ENCODE assay signal across 1 cellular context in genomic region chr19:50333737-50334617, GRCh38.
TF ChIP-seq lines count a peak whose summit lies in the region.

No MANE protein-coding gene starts in this region.

TF ChIP-seq in HepG2, 621 proteins besides CTCF, POLR2A, EP300 and RAD21 (continued from another document and continues in another):
- peak; percentile 70; the same call in 1 of the 2 replicates for TF ChIP-seq THAP7 (CRISPR knock-in tag; IDR thresholded peaks at IDR 0.05)
- TF ChIP-seq ATF2 (CRISPR knock-in tag; IDR thresholded peaks at IDR 0.05) = no peak
- no peak for TF ChIP-seq ZBTB33 (CRISPR knock-in tag; IDR thresholded peaks at IDR 0.05)
- TF ChIP-seq ZNF30 (CRISPR knock-in tag; IDR thresholded peaks at IDR 0.05) = peak; percentile 92
- peak; percentile 87 for TF ChIP-seq HES4 (CRISPR knock-in tag; IDR thresholded peaks at IDR 0.05; ENCODE audit: borderline replicate concordance)
- peak; percentile 95 for TF ChIP-seq KDM5B (CRISPR knock-in tag; IDR thresholded peaks at IDR 0.05; ENCODE audit: borderline replicate concordance)
- no peak for TF ChIP-seq SRSF4 (IDR thresholded peaks at IDR 0.05; ENCODE audit: low read depth, low read length, poor library complexity, severe bottlenecking)
- TF ChIP-seq ZFP37 (CRISPR knock-in tag; IDR thresholded peaks at IDR 0.05; ENCODE audit: borderline replicate concordance) = peak; percentile 94
- TF ChIP-seq CC2D1A (CRISPR knock-in tag; IDR thresholded peaks at IDR 0.05) = no peak
- TF ChIP-seq RERE (CRISPR knock-in tag; IDR thresholded peaks at IDR 0.05; ENCODE audit: low read depth) = no peak
- TF ChIP-seq ZNF691 (CRISPR knock-in tag; IDR thresholded peaks at IDR 0.05; ENCODE audit: borderline replicate concordance, low read depth) = no peak
- peak; percentile 62; the same call in 1 of the 2 replicates for TF ChIP-seq ZNF607 (CRISPR knock-in tag; IDR thresholded peaks at IDR 0.05; ENCODE audit: borderline replicate concordance)
- peak; percentile 83 for TF ChIP-seq TFDP2 (CRISPR knock-in tag; IDR thresholded peaks at IDR 0.05)
- TF ChIP-seq RXRB (CRISPR knock-in tag; IDR thresholded peaks at IDR 0.05; ENCODE audit: borderline replicate concordance) = peak; percentile 28; the same call in 1 of the 2 replicates
- peak; percentile 91 for TF ChIP-seq CENPT (CRISPR knock-in tag; IDR thresholded peaks at IDR 0.05; ENCODE audit: low read depth)
- peak; percentile 78 for TF ChIP-seq ZFP36L1 (CRISPR knock-in tag; IDR thresholded peaks at IDR 0.05)
- no peak for TF ChIP-seq TBP (CRISPR knock-in tag; IDR thresholded peaks at IDR 0.05)
- TF ChIP-seq ATF3 (CRISPR knock-in tag; IDR thresholded peaks at IDR 0.05) = no peak
- TF ChIP-seq ZNF572 (CRISPR knock-in tag; IDR thresholded peaks at IDR 0.05) = no peak
- peak; percentile 57; the same call in 1 of the 2 replicates for TF ChIP-seq ZHX1 (CRISPR knock-in tag; IDR thresholded peaks at IDR 0.05; ENCODE audit: low read depth)
- no peak for TF ChIP-seq PTBP1 (IDR thresholded peaks at IDR 0.05; ENCODE audit: low read depth, low read length, poor library complexity, severe bottlenecking)
- TF ChIP-seq ZSCAN20 (CRISPR knock-in tag; IDR thresholded peaks at IDR 0.05; ENCODE audit: borderline replicate concordance) = no peak
- no peak for TF ChIP-seq SOX13 (IDR thresholded peaks at IDR 0.05)
- TF ChIP-seq SOX13 (CRISPR knock-in tag; conservative IDR thresholded peaks at IDR 0.05 in 1 of 2, IDR thresholded peaks at IDR 0.05 in 1 of 2) = no peak
- TF ChIP-seq NFIB (CRISPR knock-in tag; IDR thresholded peaks at IDR 0.05; ENCODE audit: borderline replicate concordance) = no peak
- TF ChIP-seq MXD1 (CRISPR knock-in tag; IDR thresholded peaks at IDR 0.05) = peak; percentile 93
- no peak for TF ChIP-seq RORA (CRISPR knock-in tag; IDR thresholded peaks at IDR 0.05)
- TF ChIP-seq ZBTB10 (CRISPR knock-in tag; IDR thresholded peaks at IDR 0.05; ENCODE audit: borderline replicate concordance) = peak; percentile 66; the same call in 1 of the 2 replicates
- TF ChIP-seq HNRNPK (IDR thresholded peaks at IDR 0.05; ENCODE audit: low read depth, low read length, poor library complexity, severe bottlenecking) = peak; percentile 41
- no peak for TF ChIP-seq ZNF660 (CRISPR knock-in tag; IDR thresholded peaks at IDR 0.05; ENCODE audit: borderline replicate concordance, low read depth)
- no peak for TF ChIP-seq HOMEZ (CRISPR knock-in tag; IDR thresholded peaks at IDR 0.05; ENCODE audit: low read depth)
- TF ChIP-seq ZFP36L2 (CRISPR knock-in tag; IDR thresholded peaks at IDR 0.05) = no peak
- peak; percentile 89 for TF ChIP-seq ZFP90 (CRISPR knock-in tag; IDR thresholded peaks at IDR 0.05; ENCODE audit: borderline replicate concordance)
- peak; percentile 89 for TF ChIP-seq ZBTB43 (CRISPR knock-in tag; conservative IDR thresholded peaks at IDR 0.05)
